Comparison of ENCODE assay signal across 8 cellular contexts in genomic region chr13:95677564-95678386, GRCh38. TPM values are rescaled to one million over a fixed set of nuclear protein-coding genes. Genes with fewer than 3 reads are reported as not detected.
DNase-seq lines count a peak whose midpoint lies in the region; FAIRE-seq and TF ChIP-seq lines count a peak whose summit lies in the region.

No MANE protein-coding gene starts in this region.

- H3K9me3 ChIP-seq in liver (ENCODE audit: control insufficient read depth in 4 of 4, low read length in 3 of 4) (peaks cover 0 to 5% (median 0%) of the 10 kb centered on the region in 4 donors), testis (no peaks in the 10 kb centered on the region)

- FAIRE-seq in bronchial epithelial cell (lab: Jason Lieb, UNC): no peak

- 1% methylated on average over 31 of the region's 31 CpGs for WGBS in liver
- WGBS in testis, 2 donors: 1 to 2% methylated on average over 19 to 29 of the region's 31 CpGs

- H3K4me3 Mint-ChIP-seq in activated CD4-positive, alpha-beta T cell treated with anti-CD3 and anti-CD28 coated beads, Interleukin-2, amount 10 ng/mL, durations not matched to agents 7 days and 5 days: peak overlapping the region; percentile 88

- no peak for TF ChIP-seq CTCF in bronchial epithelial cell (IDR thresholded peaks at IDR 0.05; ENCODE audit: insufficient read depth, low read length, severe bottlenecking)
- no peak for TF ChIP-seq CTCF in liver (IDR thresholded peaks at IDR 0.05; ENCODE audit: low read depth, low read length, missing input control)
- no peak for TF ChIP-seq CTCF in testis (IDR thresholded peaks at IDR 0.05)

- peak in 1 of 2 donors; percentile 9 for TF ChIP-seq RAD21 in liver (IDR thresholded peaks at IDR 0.05)

- H3K9me3 Mint-ChIP-seq in activated CD4-positive, alpha-beta T cell treated with anti-CD3 and anti-CD28 coated beads, Interleukin-2, amount 10 ng/mL, durations not matched to agents 7 days and 5 days: no peaks in the 10 kb centered on the region

- CTCF ChIA-PET in activated CD4-positive, alpha-beta T cell treated with anti-CD3 and anti-CD28 coated beads, Interleukin-2, amount 10 ng/mL, durations not matched to agents 7 days and 5 days (lab: Charles Lee): no interaction called here

- peaks cover 3 to 27% (median 8%) of the 10 kb centered on the region in 4 donors for H3K4me1 ChIP-seq in liver (ENCODE audit: control insufficient read depth in 4 of 4, insufficient read depth in 4 of 4, low read length in 3 of 4)
- H3K4me1 ChIP-seq in testis: peaks cover 12% of the 10 kb centered on the region

- TF ChIP-seq POLR2A in testis (IDR thresholded peaks at IDR 0.05): no peak

- peaks cover 32% of the 10 kb centered on the region for H3K36me3 Mint-ChIP-seq in activated CD4-positive, alpha-beta T cell treated with anti-CD3 and anti-CD28 coated beads, Interleukin-2, amount 10 ng/mL, durations not matched to agents 7 days and 5 days (ENCODE audit: low read depth)

- intact Hi-C loops in testis (cut with DNase I; ENCODE audit: low total_unique reads): no loop called here

- H3K9ac ChIP-seq in liver (ENCODE audit: low read depth in 1 of 2, low read length in 2 of 2): peak overlapping the region; percentile 78 to 85

- H3K4me1 Mint-ChIP-seq in activated CD4-positive, alpha-beta T cell treated with anti-CD3 and anti-CD28 coated beads, Interleukin-2, amount 10 ng/mL, durations not matched to agents 7 days and 5 days: peaks cover 62% of the 10 kb centered on the region

- peak; percentile 10 for DNase-seq in activated CD4-positive, alpha-beta T cell treated with anti-CD3 and anti-CD28 coated beads, Interleukin-2, amount 10 ng/mL, durations not matched to agents 7 days and 5 days
- DNase-seq in activated CD4-positive, alpha-beta T cell treated with anti-CD3 and anti-CD28 coated beads for 1 hour: no peak
- peak; percentile 3 for DNase-seq in NCI-H460 (ENCODE audit: extremely low read depth, low read depth)
- peak; percentile 32 for DNase-seq in bronchial epithelial cell (ENCODE audit: low read depth)
- no peak for DNase-seq in testis
- DNase-seq in midbrain (lab: John Stamatoyannopoulos, UW): no peak
- DNase-seq in SK-N-DZ (ENCODE audit: low spot score): no peak

- POLR2A ChIA-PET in activated CD4-positive, alpha-beta T cell treated with anti-CD3 and anti-CD28 coated beads, Interleukin-2, amount 10 ng/mL, durations not matched to agents 7 days and 5 days (lab: Charles Lee): no interaction called here

- H3K27ac ChIP-seq in liver (ENCODE audit: low read depth in 1 of 2, low read length in 2 of 2): peak overlapping the region; percentile 93 to 94
- peak overlapping the region; percentile 95 to 97 for H3K27ac ChIP-seq in testis

- H3K36me3 ChIP-seq in bronchial epithelial cell (ENCODE audit: control insufficient read depth, insufficient read depth, low read length): no peaks in the 10 kb centered on the region
- H3K36me3 ChIP-seq in liver (ENCODE audit: control insufficient read depth in 4 of 4, insufficient read depth in 3 of 4, low read depth in 1 of 4, low read length in 3 of 4): peaks cover 0 to 3% (median 3%) of the 10 kb centered on the region in 4 donors
- H3K36me3 ChIP-seq in testis (ENCODE audit: low read depth, missing control alignments): no peaks in the 10 kb centered on the region

- H3K27ac Mint-ChIP-seq in activated CD4-positive, alpha-beta T cell treated with anti-CD3 and anti-CD28 coated beads, Interleukin-2, amount 10 ng/mL, durations not matched to agents 7 days and 5 days: peak overlapping the region; percentile 97

- H3K4me3 ChIP-seq in bronchial epithelial cell (ENCODE audit: low read depth, low read length) (peak overlapping the region; percentile 73), liver (ENCODE audit: low read depth in 1 of 3, low read length in 3 of 3) (peak overlapping the region; percentile 77 to 94 (median 87)), testis (peak overlapping the region; percentile 92 to 95)

- no peaks in the 10 kb centered on the region for H3K27me3 ChIP-seq in bronchial epithelial cell (ENCODE audit: control insufficient read depth, insufficient read depth, low read length)
- no peaks in the 10 kb centered on the region for H3K27me3 ChIP-seq in liver (ENCODE audit: control insufficient read depth in 4 of 4, insufficient read depth in 4 of 4, low read length in 3 of 4)
- H3K27me3 ChIP-seq in testis: no peaks in the 10 kb centered on the region

- no peaks in the 10 kb centered on the region for H3K27me3 Mint-ChIP-seq in activated CD4-positive, alpha-beta T cell treated with anti-CD3 and anti-CD28 coated beads, Interleukin-2, amount 10 ng/mL, durations not matched to agents 7 days and 5 days

TF ChIP-seq in liver, 16 proteins besides CTCF, POLR2A, EP300 and RAD21:
- TF ChIP-seq HNF4G (IDR thresholded peaks at IDR 0.05): no peak
- peak; percentile 68 for TF ChIP-seq YY1 (IDR thresholded peaks at IDR 0.05)

RNA-seq across cellular contexts. Expression of gene DNAJC3, which starts 0.8 kb away (rescaled TPM):
- 10 to 100 TPM; 20.3 to 21.6 TPM for total RNA-seq in activated CD4-positive, alpha-beta T cell treated with anti-CD3 and anti-CD28 coated beads, Interleukin-2, amount 10 ng/mL, durations not matched to agents 7 days and 5 days
- total RNA-seq in NCI-H460 (2014; rRNA removed; shearing (Covaris generic)): 27.0 and 29.5 TPM in 2 replicates
- polyA plus RNA-seq in NCI-H460 (2014; cell fraction: nucleus; rRNA removed): 11.7 and 13.4 TPM in 2 replicates
- total RNA-seq in bronchial epithelial cell: 58.4 and 72.7 TPM in 2 replicates
- 100 to 1,000 TPM in 1 of 2 donors, 10 to 100 TPM in 1; 40.3 to 121 TPM for total RNA-seq in liver
- 10 to 100 TPM; 32.0 to 33.9 TPM for polyA plus RNA-seq in liver
- 10 to 100 TPM; 26.0 to 39.4 TPM for total RNA-seq in testis
- 18.2 TPM for polyA plus RNA-seq in testis (ENCODE audit: insufficient read depth, low read depth, low replicate concordance)
- 7.1 and 9.2 TPM in 2 replicates for polyA plus RNA-seq in SK-N-DZ (2014; cell fraction: cytosol; rRNA removed)
- polyA plus RNA-seq in SK-N-DZ (2014; cell fraction: nucleus; rRNA removed): 3.3 and 4.7 TPM in 2 replicates

RNA-seq across cellular contexts. Expression of gene DZIP1, which starts 33.3 kb away (rescaled TPM):
- under 1 TPM; 0.05 to 0.15 TPM for total RNA-seq in activated CD4-positive, alpha-beta T cell treated with anti-CD3 and anti-CD28 coated beads, Interleukin-2, amount 10 ng/mL, durations not matched to agents 7 days and 5 days
- total RNA-seq in NCI-H460 (2014; rRNA removed; shearing (Covaris generic)): 0.87 and 1.3 TPM in 2 replicates
- 0.67 and 1.9 TPM in 2 replicates for polyA plus RNA-seq in NCI-H460 (2014; cell fraction: nucleus; rRNA removed)
- total RNA-seq in bronchial epithelial cell: 0.79 and 3.8 TPM in 2 replicates
- 1 to 10 TPM; 2.0 TPM for total RNA-seq in liver
- polyA plus RNA-seq in liver: under 1 TPM; 0.46 to 0.73 TPM
- 10 to 100 TPM; 54.7 to 63.7 TPM for total RNA-seq in testis
- 143 TPM for polyA plus RNA-seq in testis (ENCODE audit: insufficient read depth, low read depth, low replicate concordance)
- polyA plus RNA-seq in SK-N-DZ (2014; cell fraction: cytosol; rRNA removed): 25.5 and 27.2 TPM in 2 replicates
- 47.6 and 48.7 TPM in 2 replicates for polyA plus RNA-seq in SK-N-DZ (2014; cell fraction: nucleus; rRNA removed)

Comparison
In these comparisons a context has a peak if more than half of its experiments do, and no peak if none do; other contexts are left out.
1. DNase-seq: peak in activated CD4-positive, alpha-beta T cell treated with anti-CD3 and anti-CD28 coated beads, Interleukin-2, amount 10 ng/mL, durations not matched to agents 7 days and 5 days (single experiment), NCI-H460 (single experiment) and bronchial epithelial cell (single experiment); none in activated CD4-positive, alpha-beta T cell treated with anti-CD3 and anti-CD28 coated beads for 1 hour (single experiment), testis (single experiment), midbrain (single experiment) and SK-N-DZ (single experiment).
2. RNA of gene DZIP1, which starts 33.3 kb away (total RNA-seq): 54.7 to 63.7 TPM in testis; 2.0 TPM in liver, 0.87 to 1.3 TPM in NCI-H460, 0.79 to 3.8 TPM in bronchial epithelial cell and 0.05 to 0.15 TPM in activated CD4-positive, alpha-beta T cell treated with anti-CD3 and anti-CD28 coated beads, Interleukin-2, amount 10 ng/mL, durations not matched to agents 7 days and 5 days; every median in the first group is over 10 times any median in the second.
3. Peak in every context shown above with its lines, with median percentiles within 50 percentile points of each other: H3K4me3 ChIP-seq.